In the genomic region with DNA sequence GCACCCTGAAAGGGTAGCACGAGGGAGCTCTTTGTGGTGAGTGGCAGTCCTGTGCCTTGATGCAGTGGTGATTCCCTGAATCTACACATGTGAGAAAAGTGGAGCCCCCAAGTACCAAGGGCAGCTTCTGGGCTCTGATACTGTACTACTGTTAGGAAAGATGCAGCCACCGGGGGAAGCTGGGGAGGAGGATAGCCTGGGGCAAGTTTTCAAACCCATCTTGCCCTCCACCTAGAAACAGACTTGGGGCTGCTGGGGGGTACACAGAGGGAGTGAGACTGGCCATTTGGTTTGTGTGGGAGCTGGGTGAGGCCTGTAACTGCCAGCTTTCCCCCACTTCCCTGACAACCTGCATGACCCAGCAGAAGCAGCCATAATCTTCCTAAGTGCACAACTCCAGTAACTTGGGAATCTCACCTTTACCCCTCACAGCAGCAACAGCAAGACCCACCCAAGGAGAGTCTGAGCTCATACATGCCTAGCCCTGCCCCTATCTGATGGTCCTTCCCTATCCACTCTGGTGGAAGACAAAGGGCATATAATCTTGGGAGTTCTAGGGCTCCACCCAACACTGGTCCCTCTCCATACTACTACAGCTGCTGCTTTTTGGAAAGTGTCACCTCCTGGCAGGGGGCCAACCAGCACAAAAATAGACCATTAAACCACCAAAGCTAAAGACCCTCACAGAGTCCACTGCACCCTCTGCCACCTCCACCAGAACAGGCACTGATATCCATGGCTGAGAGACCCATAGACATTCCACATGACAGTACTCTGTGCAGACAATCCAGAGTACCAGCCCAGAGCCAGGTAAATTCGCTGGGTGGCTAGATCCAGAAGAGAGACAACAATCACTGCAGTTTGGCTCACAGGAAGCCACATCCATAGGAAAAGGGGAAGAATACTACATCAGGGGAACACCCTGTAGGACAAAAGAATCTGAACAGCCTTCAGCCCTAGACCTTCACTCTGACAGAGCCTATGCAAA, we compare ENCODE assay signal across 17 cellular contexts. TPM values are rescaled to one million over a fixed set of nuclear protein-coding genes. Genes with fewer than 3 reads are reported as not detected.
DNase-seq lines count a peak whose midpoint lies in the region; ATAC-seq and TF ChIP-seq lines count a peak whose summit lies in the region.
"Had no signal": no experiment of that assay in that cellular context is flagged by ENCODE, and none has a peak within 500 bp of the region (broad histone marks: within the 10 kb centered on the region; RNA-seq: fewer than 3 reads in every experiment).

No MANE protein-coding gene starts in this region.

- H3K4me1 Mint-ChIP-seq in Calu3 (ENCODE audit: low read depth, unreplicated experiment), result peaks cover 93% of the 10 kb centered on the region
- H3K4me1 Mint-ChIP-seq in stimulated activated effector memory CD8-positive, alpha-beta T cell treated with anti-CD3 and anti-CD28 coated beads, Interleukin-12 subunit alpha, Interleukin-12 subunit beta, amount 100 ng/mL, for 72 hours, result no peaks in the 10 kb centered on the region

- H3K4me1 ChIP-seq in Panc1 (ENCODE audit: control insufficient read depth, insufficient read depth, low read length), result peaks cover 71% of the 10 kb centered on the region
- peaks cover 2 to 22% of the 10 kb centered on the region in 2 donors for H3K4me1 ChIP-seq in esophagus (ENCODE audit: control insufficient read depth in 2 of 2, insufficient read depth in 2 of 2, low read length in 1 of 2)

- peaks cover 3% of the 10 kb centered on the region; the same call in 1 of the 2 replicates for H3K9me3 ChIP-seq in Panc1 (ENCODE audit: control insufficient read depth, insufficient read depth, low read depth, low read length)
- H3K9me3 ChIP-seq in esophagus (ENCODE audit: control insufficient read depth in 2 of 2, insufficient read depth in 1 of 2, low read depth in 1 of 2, low read length in 1 of 2), result no peaks in the 10 kb centered on the region

- H3K4me3 Mint-ChIP-seq in Calu3 (ENCODE audit: low read depth, unreplicated experiment), result peak overlapping the region; percentile 59
- H3K4me3 Mint-ChIP-seq in stimulated activated effector memory CD8-positive, alpha-beta T cell treated with anti-CD3 and anti-CD28 coated beads, Interleukin-12 subunit alpha, Interleukin-12 subunit beta, amount 100 ng/mL, for 72 hours, result no peak overlapping the region
- H3K4me3 Mint-ChIP-seq: activated T-cell treated with anti-CD3 and anti-CD28 coated beads, Interleukin-2, amount 50 U/mL, for 24 hours had no signal

- H3K4me3 ChIP-seq in Panc1 (ENCODE audit: low read depth in 2 of 2, low read length in 2 of 2), result peak overlapping the region in 1 of 2 experiments; percentile 13; a peak in 2 of 4 replicates
- H3K4me3 ChIP-seq in esophagus (ENCODE audit: low read depth in 1 of 2, low read length in 2 of 2), result peak overlapping the region; percentile 11 to 22
- H3K4me3 ChIP-seq: dorsolateral prefrontal cortex had no signal

- TF ChIP-seq CTCF in Calu3 (IDR thresholded peaks at IDR 0.05; ENCODE audit: unreplicated experiment), result no peak
- no peak for TF ChIP-seq CTCF in Panc1 (IDR thresholded peaks at IDR 0.05)

- 76 to 79% methylated on average over 3 of the region's 3 CpGs for WGBS in esophagus, 2 donors

- H3K36me3 Mint-ChIP-seq in Calu3 (ENCODE audit: insufficient read depth, unreplicated experiment), result peaks cover 23% of the 10 kb centered on the region
- H3K36me3 Mint-ChIP-seq in stimulated activated effector memory CD8-positive, alpha-beta T cell treated with anti-CD3 and anti-CD28 coated beads, Interleukin-12 subunit alpha, Interleukin-12 subunit beta, amount 100 ng/mL, for 72 hours, result no peaks in the 10 kb centered on the region

- in situ Hi-C loops in Panc1 (cut with HindIII; ENCODE audit: low pct_unique_long_range_greater_than_20kb, low sequenced_read_pairs), result no loop called here

- no peaks in the 10 kb centered on the region for H3K27me3 ChIP-seq in Panc1 (ENCODE audit: control insufficient read depth, insufficient read depth, low read length)
- H3K27me3 ChIP-seq in esophagus (ENCODE audit: control insufficient read depth in 1 of 2, insufficient read depth in 2 of 2, low read length in 2 of 2), result no peaks in the 10 kb centered on the region

- BruUV-seq in Calu3 (replicated peaks; lab: Mats Ljungman, UMichigan), result no TSS peak
- BruUV-seq in Panc1 (replicated peaks; lab: Mats Ljungman, UMichigan), result no TSS peak

- POLR2A ChIA-PET in Panc1 (lab: Charles Lee), result interaction anchor here (0.6 to 1.4 kb wide), 2 partner anchors 15 to 18 kb away, joined by 4 read pairs; no protein-coding TSS in a partner anchor

- CTCF ChIA-PET in Calu3 (lab: Charles Lee) (interaction anchor here (3.5 kb wide), 1 partner anchor 8 kb away, joined by 34 read pairs; a partner anchor contains a TSS), Panc1 (lab: Charles Lee) (interaction anchor here (0.7 kb wide), 1 partner anchor 8 kb away, joined by 6 read pairs; a partner anchor contains a TSS)

- no peaks in the 10 kb centered on the region for H3K9me3 Mint-ChIP-seq in Calu3 (ENCODE audit: low read depth, unreplicated experiment)
- no peaks in the 10 kb centered on the region for H3K9me3 Mint-ChIP-seq in stimulated activated effector memory CD8-positive, alpha-beta T cell treated with anti-CD3 and anti-CD28 coated beads, Interleukin-12 subunit alpha, Interleukin-12 subunit beta, amount 100 ng/mL, for 72 hours

- ATAC-seq in Panc1 (0 out of 2 replicates have a peak, but pooled peaks have one; percentile 7), HG02981 (IDR thresholded peaks at IDR 0.05; ENCODE audit: unreplicated experiment) (no peak), HG03521 (IDR thresholded peaks at IDR 0.05; ENCODE audit: unreplicated experiment) (no peak)
- ATAC-seq in stimulated activated effector memory CD8-positive, alpha-beta T cell treated with anti-CD3 and anti-CD28 coated beads, Interleukin-12 subunit alpha, Interleukin-12 subunit beta, amount 100 ng/mL, for 72 hours, result no peak
- ATAC-seq: sciatic nerve had no signal

- DNase-seq in Calu3, result no peak
- DNase-seq in Panc1 (ENCODE audit: low read depth, low spot score), result no peak
- DNase-seq in myocyte (ENCODE audit: low read depth), result peak; percentile 24
- no peak for DNase-seq in stimulated activated effector memory CD8-positive, alpha-beta T cell treated with anti-CD3 and anti-CD28 coated beads, Interleukin-12 subunit alpha, Interleukin-12 subunit beta, amount 100 ng/mL, for 72 hours (ENCODE audit: low spot score in 2 of 2)
- no peak for DNase-seq in NCI-H510A treated with DMSO at 0.1 percent for 48 hours (lab: John Stamatoyannopoulos, UW)
- DNase-seq: activated CD4-positive, alpha-beta T cell treated with anti-CD3 and anti-CD28 coated beads, Interleukin-2, amount 50 U/mL, for 48 hours; activated naive CD4-positive, alpha-beta T cell treated with anti-CD3 and anti-CD28 coated beads, Interleukin-2, amount 50 U/mL, for 16 hours; activated T-cell treated with anti-CD3 and anti-CD28 coated beads, Interleukin-2, amount 50 U/mL, for 24 hours; COR-L47; dorsolateral prefrontal cortex; GDM1; stimulated activated CD4-positive, alpha-beta T cell treated with anti-CD3 and anti-CD28 coated beads, Interleukin-1b, Interleukin-23, amount 100 ng/mL, for 48 hours; SW 1271 had no signal

- intact Hi-C loops in Calu3 (cut with micrococcal nuclease; ENCODE audit: unreplicated experiment) (loop anchor here (2.0 kb wide), 1 partner anchor 49 kb away; no protein-coding TSS in a partner anchor), Panc1 (cut with micrococcal nuclease; ENCODE audit: unreplicated experiment) (no loop called here)

- peaks cover 4% of the 10 kb centered on the region; the same call in 1 of the 2 replicates for H3K36me3 ChIP-seq in Panc1 (ENCODE audit: control insufficient read depth, insufficient read depth, low read length)
- H3K36me3 ChIP-seq in esophagus (ENCODE audit: control insufficient read depth in 2 of 2, insufficient read depth in 2 of 2, low read length in 1 of 2), result peaks cover 0 to 2% of the 10 kb centered on the region in 2 donors

- no peaks in the 10 kb centered on the region for H3K27me3 Mint-ChIP-seq in Calu3 (ENCODE audit: unreplicated experiment)

- H3K27ac ChIP-seq in Panc1 (ENCODE audit: low read length) (peak overlapping the region; percentile 94), esophagus (ENCODE audit: low read depth in 2 of 2, low read length in 1 of 2) (peak overlapping the region; percentile 62 to 86)
- H3K27ac ChIP-seq: dorsolateral prefrontal cortex had no signal

- H3K27ac Mint-ChIP-seq in Calu3 (ENCODE audit: unreplicated experiment), result peak overlapping the region; percentile 98
- no peak overlapping the region for H3K27ac Mint-ChIP-seq in stimulated activated effector memory CD8-positive, alpha-beta T cell treated with anti-CD3 and anti-CD28 coated beads, Interleukin-12 subunit alpha, Interleukin-12 subunit beta, amount 100 ng/mL, for 72 hours
- H3K27ac Mint-ChIP-seq: activated T-cell treated with anti-CD3 and anti-CD28 coated beads, Interleukin-2, amount 50 U/mL, for 24 hours had no signal

RNA-seq across cellular contexts. Expression of a gene that starts 8.2 kb away (rescaled TPM):
- total RNA-seq in Calu3 (2022), result 51.5 and 72.6 TPM in 2 replicates
- total RNA-seq in Panc1 (2021; ENCODE audit: unreplicated experiment), result 159 TPM
- 224 TPM for polyA plus RNA-seq in Panc1 (2012; ENCODE audit: insufficient read length)
- 100 to 1,000 TPM; 235 to 264 TPM for polyA plus RNA-seq in esophagus
- 0.16 TPM in 1 of 2 replicates, not detected in the other for total RNA-seq in myocyte
- polyA plus RNA-seq in myocyte (2012), result 0.15 TPM

Comparison
In these comparisons a context has a peak if more than half of its experiments do, and no peak if none do; other contexts are left out.
1. RNA of a gene that starts 8.2 kb away (total RNA-seq): 159 TPM in Panc1 (single experiment) and 51.5 to 72.6 TPM in Calu3; 0.16 TPM in myocyte; every median in the first group is over 10 times any median in the second.